Comparison of ENCODE assay signal across 7 cellular contexts in the genomic region with DNA sequence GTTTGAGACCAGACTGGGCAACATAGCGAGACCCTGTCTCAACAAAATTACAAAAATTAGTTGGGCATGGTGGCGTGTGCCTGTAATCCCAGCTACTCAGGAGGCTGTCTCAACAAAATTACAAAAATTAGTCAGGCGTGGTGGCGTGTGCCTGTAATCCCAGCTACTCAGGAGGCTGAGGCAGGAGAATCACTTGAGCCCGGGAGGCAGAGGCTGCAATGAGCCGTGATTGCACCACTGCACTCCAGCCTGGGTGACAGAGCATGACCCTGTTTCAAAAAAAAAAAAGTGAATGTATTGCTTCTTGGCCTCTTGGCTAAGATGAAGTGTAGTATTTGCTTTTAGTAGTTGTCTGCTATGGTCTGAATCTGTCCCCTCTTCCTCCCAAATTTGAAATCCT. TPM values are rescaled to one million over a fixed set of nuclear protein-coding genes. Genes with fewer than 3 reads are reported as not detected.
"Had no signal": no experiment of that assay in that cellular context is flagged by ENCODE, and none has a peak within 500 bp of the region (broad histone marks: within the 10 kb centered on the region; RNA-seq: fewer than 3 reads in every experiment).

No MANE protein-coding gene starts in this region.

RNA-seq across cellular contexts. Expression of a gene that starts 22.2 kb away (rescaled TPM):
- total RNA-seq: osteocyte, pulmonary artery endothelial cell had no signal
- polyA plus RNA-seq: neural cell had no signal

RNA-seq across cellular contexts. Expression of a gene that starts 35.6 kb away (rescaled TPM):
- total RNA-seq: osteocyte, pulmonary artery endothelial cell, right atrium auricular region, smooth muscle cell, transverse colon had no signal
- polyA plus RNA-seq: neural cell, pancreas had no signal

RNA-seq across cellular contexts. Expression of a gene that starts 49.7 kb away (rescaled TPM):
- total RNA-seq: smooth muscle cell had no signal
- polyA plus RNA-seq: neural cell, smooth muscle cell had no signal
